ENCODE assay signal across 9 cellular contexts in the genomic region with DNA sequence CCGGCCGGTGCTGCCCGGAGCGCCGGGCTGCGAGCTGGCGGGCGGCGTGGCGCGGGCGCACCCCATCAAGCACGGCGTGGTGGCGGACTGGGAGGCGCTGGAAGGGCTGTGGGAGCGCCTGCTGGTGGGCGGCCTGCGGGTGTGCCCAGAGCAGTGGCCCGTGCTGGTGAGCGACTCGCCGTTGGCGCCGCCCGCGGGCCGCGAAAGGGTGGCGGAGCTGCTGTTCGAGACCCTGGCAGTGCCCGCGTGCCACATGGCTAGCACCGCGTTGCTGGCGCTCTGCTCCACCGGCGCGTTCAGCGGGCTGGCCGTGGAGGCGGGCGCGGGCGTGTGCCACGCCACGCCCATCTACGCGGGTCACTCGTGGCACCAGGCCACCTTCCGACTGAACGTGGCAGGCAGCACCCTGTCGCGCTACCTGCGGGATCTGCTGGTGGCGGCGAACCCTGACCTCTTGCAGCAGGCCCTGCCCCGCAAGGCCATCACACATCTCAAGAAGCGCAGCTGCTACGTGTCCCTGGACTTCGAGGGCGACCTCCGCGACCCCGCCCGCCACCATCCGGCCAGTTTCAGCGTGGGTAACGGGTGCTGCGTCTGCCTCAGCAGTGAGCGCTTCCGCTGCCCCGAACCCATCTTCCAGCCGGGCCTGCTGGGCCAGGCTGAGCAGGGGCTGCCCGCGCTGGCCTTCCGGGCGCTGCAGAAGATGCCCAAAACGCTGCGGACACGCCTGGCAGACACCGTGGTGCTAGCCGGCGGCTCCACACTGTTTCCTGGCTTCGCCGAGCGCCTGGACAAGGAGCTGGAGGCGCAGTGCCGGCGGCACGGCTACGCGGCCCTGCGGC. TPM values are rescaled to one million over a fixed set of nuclear protein-coding genes. Genes with fewer than 3 reads are reported as not detected.
A peak's percentile ranks its signal among the peaks of the same experiment; 100 is the strongest.
DNase-seq lines count a peak whose midpoint lies in the region; ATAC-seq and TF ChIP-seq lines count a peak whose summit lies in the region.
"Had no signal": no experiment of that assay in that cellular context is flagged by ENCODE, and none has a peak within 500 bp of the region (broad histone marks: within the 10 kb centered on the region; RNA-seq: fewer than 3 reads in every experiment).

No MANE protein-coding gene starts in this region.

- no peak for TF ChIP-seq POLR2A in lower leg skin (IDR thresholded peaks at IDR 0.05)

- H3K4me3 ChIP-seq in KMS-11 (IDR thresholded peaks at IDR 0.05; ENCODE audit: insufficient read depth, low read depth, low read length), result no peak overlapping the region
- H3K4me3 ChIP-seq in lower leg skin (ENCODE audit: low read depth, poor library complexity, severe bottlenecking), result peak overlapping the region; percentile 25
- H3K4me3 ChIP-seq: SJSA1 had no signal

- intact Hi-C loops in lower leg skin (cut with DNase I; ENCODE audit: low total_unique reads), result no loop called here

- WGBS in lower leg skin, 2 donors, result 0 to 23% methylated on average over 29 to 38 of the region's 94 CpGs

- no peaks in the 10 kb centered on the region for H4K20me1 ChIP-seq in KMS-11 (ENCODE audit: insufficient read depth)

- H2AFZ ChIP-seq in KMS-11 (ENCODE audit: low read depth), result peak overlapping the region; percentile 52

- H3K4me2 ChIP-seq in KMS-11, result peak overlapping the region; percentile 67

- peak overlapping the region; percentile 75 for H3K9ac ChIP-seq in KMS-11

- in situ Hi-C loops in Caki2 (cut with HindIII; ENCODE audit: low pct_unique_long_range_greater_than_20kb, low sequenced_read_pairs), result no loop called here

- DNase-seq in Caki2 (ENCODE audit: low read depth) (peak; percentile 83), cortex of kidney (lab: John Stamatoyannopoulos, UW) (peak; percentile 61), lower leg skin (ENCODE audit: low spot score in 2 of 2) (peak in 1 of 2 donors; percentile 93), NCI-H1436 treated with DMSO at 0.1 percent for 48 hours (lab: John Stamatoyannopoulos, UW) (no peak)
- DNase-seq in activated CD4-positive, CD25-positive, alpha-beta regulatory T cell treated with anti-CD3 and anti-CD28 coated beads, Interleukin-2, amount 50 U/mL, for 72 hours, result peak; percentile 85
- DNase-seq in stimulated activated CD8-positive, alpha-beta memory T cell treated with anti-CD3 and anti-CD28 coated beads, Interleukin-12 subunit alpha, Interleukin-12 subunit beta, amount 100 ng/mL, for 4 hours (ENCODE audit: low read depth), result peak; percentile 38

- H3K27me3 ChIP-seq in KMS-11 (ENCODE audit: insufficient read depth, low read depth), result no peaks in the 10 kb centered on the region
- H3K27me3 ChIP-seq: SJSA1 had no signal

- no peak for TF ChIP-seq CTCF in KMS-11 (conservative IDR thresholded peaks at IDR 0.05; ENCODE audit: low read depth, low read length)
- TF ChIP-seq CTCF in lower leg skin (IDR thresholded peaks at IDR 0.05), result peak in 1 of 3 donors; percentile 66

- peaks cover 74% of the 10 kb centered on the region for H3K4me1 ChIP-seq in KMS-11 (ENCODE audit: low read depth, poor library complexity, severe bottlenecking)

- ATAC-seq in GM21423 (IDR thresholded peaks at IDR 0.05; ENCODE audit: unreplicated experiment), result peak; percentile 5

- H3K27ac ChIP-seq in KMS-11, result peak overlapping the region; percentile 74
- H3K27ac ChIP-seq: SJSA1 had no signal

- H3K36me3 ChIP-seq in KMS-11 (ENCODE audit: insufficient read depth), result no peaks in the 10 kb centered on the region

- peaks cover 24% of the 10 kb centered on the region for H3K79me2 ChIP-seq in KMS-11 (ENCODE audit: insufficient read depth, low read depth)

RNA-seq across cellular contexts. Expression of gene ACTL10, which starts 0.7 kb away (rescaled TPM):
- 10.2 and 15.2 TPM in 2 replicates for total RNA-seq in Caki2 (2014; rRNA removed; shearing (Covaris generic); ENCODE audit: low replicate concordance)
- total RNA-seq in lower leg skin, result 10 to 100 TPM in 1 of 4 donors, 1 to 10 TPM in 3; 2.1 to 10.2 (median 3.7) TPM
- total RNA-seq: SJSA1 had no signal

RNA-seq across cellular contexts. Expression of gene C20orf144, which starts 5.3 kb away (rescaled TPM):
- total RNA-seq in Caki2 (2014; rRNA removed; shearing (Covaris generic); ENCODE audit: low replicate concordance), result 0.44 TPM in 1 of 2 replicates, not detected in the other
- not detected for total RNA-seq in lower leg skin

RNA-seq across cellular contexts. Expression of gene NECAB3, which starts 6.8 kb away (rescaled TPM):
- 30.2 and 96.4 TPM in 2 replicates for total RNA-seq in Caki2 (2014; rRNA removed; shearing (Covaris generic); ENCODE audit: low replicate concordance)
- total RNA-seq in lower leg skin, result 10 to 100 TPM; 17.1 to 30.8 (median 23.3) TPM

RNA-seq across cellular contexts. Expression of gene E2F1, which starts 18.7 kb away (rescaled TPM):
- total RNA-seq in Caki2 (2014; rRNA removed; shearing (Covaris generic); ENCODE audit: low replicate concordance), result 45.9 and 60.9 TPM in 2 replicates
- total RNA-seq in lower leg skin, result 1 to 10 TPM; 1.4 to 6.3 (median 5.7) TPM

RNA-seq across cellular contexts. Expression of gene PXMP4, which starts 52.6 kb away (rescaled TPM):
- total RNA-seq in Caki2 (2014; rRNA removed; shearing (Covaris generic); ENCODE audit: low replicate concordance), result 3.3 and 4.9 TPM in 2 replicates
- total RNA-seq in lower leg skin, result 10 to 100 TPM; 12.5 to 34.1 (median 21.2) TPM
